Comparison of ENCODE assay signal across 10 cellular contexts in the genomic region with DNA sequence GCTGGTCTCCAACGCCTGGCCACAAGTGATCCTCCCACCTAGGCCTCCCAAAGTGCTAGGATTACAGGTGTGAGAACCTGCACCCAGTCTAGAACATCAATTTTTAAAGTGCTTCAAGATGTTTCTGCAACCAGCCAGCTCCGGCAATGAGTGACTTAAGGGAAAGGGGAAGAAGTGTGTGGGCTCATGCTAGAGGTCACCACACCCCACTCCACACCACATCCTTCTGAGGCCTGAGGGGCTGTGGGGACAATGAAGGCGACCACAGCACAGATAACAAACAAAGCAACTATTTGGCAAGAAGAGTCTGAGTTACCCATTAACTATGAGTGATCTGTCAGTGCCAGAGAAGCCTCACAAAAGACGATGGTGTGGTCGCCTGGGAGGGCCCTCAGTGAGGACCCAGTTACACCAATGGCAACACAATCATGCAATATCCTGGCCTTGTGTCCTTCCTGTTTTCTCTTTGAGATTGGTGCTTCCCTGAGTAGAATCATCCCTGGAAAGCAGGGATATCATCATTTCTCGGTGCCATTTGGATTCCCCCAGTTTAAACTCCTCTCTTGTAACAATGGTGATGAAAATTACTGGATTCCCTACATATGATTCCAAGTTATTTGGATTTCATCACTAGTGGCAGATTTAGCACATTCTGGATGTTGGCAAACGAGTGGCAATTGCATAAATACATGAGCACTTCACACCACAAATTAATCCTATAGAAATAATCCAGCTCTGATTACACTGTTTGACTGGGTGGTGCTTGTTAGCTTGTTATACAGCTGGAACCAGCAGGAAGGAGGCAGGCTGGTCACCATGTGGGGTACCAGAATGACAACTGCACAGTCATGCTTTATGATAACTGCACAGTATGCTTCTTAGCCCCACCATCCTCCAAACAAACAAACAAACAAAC. TPM values are rescaled to one million over a fixed set of nuclear protein-coding genes. Genes with fewer than 3 reads are reported as not detected.
DNase-seq lines count a peak whose midpoint lies in the region; ATAC-seq and TF ChIP-seq lines count a peak whose summit lies in the region.
"Had no signal": no experiment of that assay in that cellular context is flagged by ENCODE, and none has a peak within 500 bp of the region (broad histone marks: within the 10 kb centered on the region; RNA-seq: fewer than 3 reads in every experiment).

No MANE protein-coding gene starts in this region.

- H3K36me3 Mint-ChIP-seq in activated B cell treated with CpG ODN at 0.5 μM for 24 hours (ENCODE audit: low read depth), result peaks cover 4% of the 10 kb centered on the region

- H3K4me1 Mint-ChIP-seq in activated B cell treated with CpG ODN at 0.5 μM for 24 hours, result peaks cover 18% of the 10 kb centered on the region

- H3K4me3 ChIP-seq in gastrocnemius medialis, result no peak overlapping the region

- POLR2A ChIA-PET in activated B cell treated with CpG ODN at 0.5 μM for 24 hours (lab: Charles Lee), result no interaction called here

- no peaks in the 10 kb centered on the region for H3K36me3 ChIP-seq in gastrocnemius medialis

- CTCF ChIA-PET in activated B cell treated with CpG ODN at 0.5 μM for 24 hours (lab: Charles Lee), result no interaction called here

- no peaks in the 10 kb centered on the region for H3K9me3 ChIP-seq in gastrocnemius medialis

- in situ Hi-C loops in ACHN (cut with HindIII; ENCODE audit: low pct_ligation_motif_present, low pct_unique_long_range_greater_than_20kb, low sequenced_read_pairs) (no loop called here), GM13976 (cut with MboI; ENCODE audit: low sequenced_read_pairs, unreplicated experiment) (no loop called here), gastrocnemius medialis (cut with MboI; ENCODE audit: low sequenced_read_pairs in 4 of 4) (no loop called here)

- H3K4me3 Mint-ChIP-seq in activated B cell treated with CpG ODN at 0.5 μM for 24 hours, result no peak overlapping the region

- ATAC-seq in GM19395 (IDR thresholded peaks at IDR 0.05; ENCODE audit: unreplicated experiment), result peak; percentile 84
- ATAC-seq in HG03460 (IDR thresholded peaks at IDR 0.05; ENCODE audit: unreplicated experiment), result peak; percentile 93
- ATAC-seq in activated B cell treated with CpG ODN at 0.5 μM for 24 hours (ENCODE audit: low read depth), result peak; percentile 21
- no peak for ATAC-seq in gastrocnemius medialis

- intact Hi-C loops in activated B cell treated with CpG ODN at 0.5 μM for 24 hours (cut with micrococcal nuclease), result loop anchor here (2.0 kb wide), 1 partner anchor 15 kb away; no protein-coding TSS in a partner anchor
- intact Hi-C loops in gastrocnemius medialis (cut with DNase I; ENCODE audit: low total_unique reads), result loop anchor here (10.0 kb wide), 1 partner anchor 635 kb away; the partner anchor contains the start of gene C11orf91

- H3K27me3 Mint-ChIP-seq in activated B cell treated with CpG ODN at 0.5 μM for 24 hours, result no peaks in the 10 kb centered on the region

- H3K27me3 ChIP-seq in gastrocnemius medialis, result no peaks in the 10 kb centered on the region

- no peak for TF ChIP-seq CTCF in activated B cell treated with CpG ODN at 0.5 μM for 24 hours (IDR thresholded peaks at IDR 0.05)
- TF ChIP-seq CTCF in GM13976 (IDR thresholded peaks at IDR 0.05; ENCODE audit: borderline replicate concordance, control extremely low read depth, extremely low read depth, insufficient read depth, missing control alignments), result no peak
- TF ChIP-seq CTCF in gastrocnemius medialis (IDR thresholded peaks at IDR 0.05 in 4 of 5, conservative IDR thresholded peaks at IDR 0.05 in 1 of 5), result no peak

- H3K4me1 ChIP-seq in gastrocnemius medialis, result peaks cover 22 to 23% of the 10 kb centered on the region in 2 donors

- no peak overlapping the region for H3K27ac Mint-ChIP-seq in activated B cell treated with CpG ODN at 0.5 μM for 24 hours

- no peaks in the 10 kb centered on the region for H3K9me3 Mint-ChIP-seq in activated B cell treated with CpG ODN at 0.5 μM for 24 hours

- TF ChIP-seq POLR2A in gastrocnemius medialis (IDR thresholded peaks at IDR 0.05), result no peak

- DNase-seq in ACHN (peak; percentile 74), activated B cell treated with CpG ODN at 0.5 μM for 24 hours (no peak), activated T-cell treated with anti-CD3 and anti-CD28 coated beads for 4 hours (no peak), GM13976 (ENCODE audit: low spot score) (no peak), gastrocnemius medialis (no peak)
- no peak for DNase-seq in stimulated activated CD4-positive, alpha-beta T cell treated with anti-CD3 and anti-CD28 coated beads, Interleukin-4, amount 100 ng/mL, for 24 hours
- DNase-seq: activated T-cell treated with anti-CD3 and anti-CD28 coated beads, Interleukin-2, amount 50 U/mL, for 1 hour had no signal

- no peak overlapping the region for H3K27ac ChIP-seq in gastrocnemius medialis
- H3K27ac ChIP-seq: epithelial cell of prostate had no signal

RNA-seq across cellular contexts. Expression of gene ABTB2, which starts 18.4 kb away (rescaled TPM):
- 68.6 and 73.0 TPM in 2 replicates for total RNA-seq in activated B cell treated with CpG ODN at 0.5 μM for 24 hours
- total RNA-seq in gastrocnemius medialis, result 10 to 100 TPM in 2 of 4 donors, 1 to 10 TPM in 2; 8.8 to 30.7 (median 12.2) TPM

Comparison
In these comparisons a context has a peak if more than half of its experiments do, and no peak if none do; other contexts are left out.
1. ATAC-seq: peak in GM19395 (single experiment), HG03460 (single experiment) and activated B cell treated with CpG ODN at 0.5 μM for 24 hours (single experiment); none in gastrocnemius medialis (0 of 2).